8 cellular contexts compared by ENCODE assay signal in the genomic region with DNA sequence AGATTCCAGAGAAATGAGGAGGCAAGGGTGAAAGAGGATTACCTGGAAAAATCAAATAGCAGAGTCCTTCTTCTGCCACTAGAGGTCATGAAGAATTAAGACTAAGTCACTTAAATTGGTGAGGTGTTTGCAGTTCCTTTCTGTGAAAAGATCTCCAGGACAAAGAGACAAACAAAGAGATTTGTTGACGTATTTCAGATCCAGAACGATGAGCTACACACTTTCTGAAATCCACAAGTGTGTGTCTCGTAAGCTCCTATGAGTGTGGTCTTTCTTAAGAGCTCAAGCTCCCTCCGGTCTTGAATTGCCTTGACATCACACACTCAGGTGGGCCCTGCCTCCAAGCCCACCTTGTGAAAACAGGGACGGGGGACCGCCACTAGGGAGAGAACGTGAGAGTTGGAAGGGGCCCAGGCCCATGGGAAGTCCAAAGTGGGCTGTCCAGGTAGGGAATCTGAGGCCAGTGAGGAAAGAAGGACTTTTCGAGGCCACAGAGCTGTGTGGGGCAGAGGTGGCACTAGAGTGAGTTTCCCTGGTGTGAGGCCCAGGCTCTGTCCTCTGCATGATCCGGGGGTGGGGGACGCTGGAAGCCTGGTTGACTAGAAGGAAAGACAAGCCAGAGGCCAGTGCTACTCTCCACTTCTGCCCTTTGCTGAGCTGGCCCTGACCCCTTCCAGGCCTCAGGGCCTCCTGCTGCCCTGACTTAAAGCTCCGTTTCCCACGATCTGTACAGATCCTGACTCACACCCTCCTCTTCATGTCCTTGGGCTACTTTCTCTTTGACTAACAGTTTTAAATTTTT.
DNase-seq lines count a peak whose midpoint lies in the region; ATAC-seq and TF ChIP-seq lines count a peak whose summit lies in the region.

No MANE protein-coding gene starts in this region.

- peaks cover 12% of the 10 kb centered on the region for H3K4me1 ChIP-seq in CD8-positive, alpha-beta T cell (ENCODE audit: insufficient read depth, low read length)
- peaks cover 4 to 30% (median 12%) of the 10 kb centered on the region in 9 donors for H3K4me1 ChIP-seq in heart right ventricle

- no peak overlapping the region for H3K4me3 ChIP-seq in CD8-positive, alpha-beta T cell (ENCODE audit: low read depth, low read length)
- no peak overlapping the region for H3K4me3 ChIP-seq in heart right ventricle

- CTCF ChIA-PET in CD8-positive, alpha-beta T cell (lab: Charles Lee): interaction anchor here (0.6 to 4.6 kb wide), 64 partner anchors 10 to 970 kb away, joined by 3 to 40 read pairs (median 4); no protein-coding TSS in a partner anchor

- no peak overlapping the region for H3K4me3 Mint-ChIP-seq in CD8-positive, alpha-beta T cell
- H3K4me3 Mint-ChIP-seq in activated naive CD8-positive, alpha-beta T cell treated with anti-CD3 and anti-CD28 coated beads for 36 hours: no peak overlapping the region

- WGBS in heart right ventricle, 2 donors: 53 to 60% methylated on average over 12 of the region's 12 CpGs

- H3K9me3 ChIP-seq in CD8-positive, alpha-beta T cell (ENCODE audit: low read length): no peaks in the 10 kb centered on the region
- no peaks in the 10 kb centered on the region for H3K9me3 ChIP-seq in heart right ventricle

- H3K36me3 Mint-ChIP-seq in CD8-positive, alpha-beta T cell: no peaks in the 10 kb centered on the region
- H3K36me3 Mint-ChIP-seq in activated naive CD8-positive, alpha-beta T cell treated with anti-CD3 and anti-CD28 coated beads for 36 hours: no peaks in the 10 kb centered on the region

- no peaks in the 10 kb centered on the region for H3K9me3 Mint-ChIP-seq in CD8-positive, alpha-beta T cell
- no peaks in the 10 kb centered on the region for H3K9me3 Mint-ChIP-seq in activated naive CD8-positive, alpha-beta T cell treated with anti-CD3 and anti-CD28 coated beads for 36 hours

- peak overlapping the region; percentile 85 for H3K27ac Mint-ChIP-seq in CD8-positive, alpha-beta T cell
- peak overlapping the region; percentile 80 for H3K27ac Mint-ChIP-seq in activated naive CD8-positive, alpha-beta T cell treated with anti-CD3 and anti-CD28 coated beads for 36 hours

- intact Hi-C loops in CD8-positive, alpha-beta T cell (cut with DNase I, micrococcal nuclease): loop anchor here (1.0 to 10.0 kb wide), 10 partner anchors 171 to 966 kb away; no protein-coding TSS in a partner anchor
- intact Hi-C loops in heart right ventricle (cut with DNase I) (loop anchor here (2.0 to 10.0 kb wide), 14 partner anchors 158 to 526 kb away; partner anchors contain the start of gene NCK2 (in 3 of the 10)), sciatic nerve (cut with DNase I) (loop anchor here (2.0 kb wide), 1 partner anchor 56 kb away; no protein-coding TSS in a partner anchor)

- no peaks in the 10 kb centered on the region for H3K27me3 ChIP-seq in CD8-positive, alpha-beta T cell (ENCODE audit: insufficient read depth, low read length)
- peaks cover 0 to 3% (median 0%) of the 10 kb centered on the region in 7 donors for H3K27me3 ChIP-seq in heart right ventricle

- no peaks in the 10 kb centered on the region for H3K36me3 ChIP-seq in CD8-positive, alpha-beta T cell (ENCODE audit: insufficient read depth, low read length)
- H3K36me3 ChIP-seq in heart right ventricle: no peaks in the 10 kb centered on the region

- TF ChIP-seq CTCF in CD8-positive, alpha-beta T cell (IDR thresholded peaks at IDR 0.05): peak; percentile 76
- peak; percentile 37 to 79 (median 65) for TF ChIP-seq CTCF in heart right ventricle (IDR thresholded peaks at IDR 0.05)

- H3K27me3 Mint-ChIP-seq in CD8-positive, alpha-beta T cell (ENCODE audit: low read depth): no peaks in the 10 kb centered on the region
- H3K27me3 Mint-ChIP-seq in activated naive CD8-positive, alpha-beta T cell treated with anti-CD3 and anti-CD28 coated beads for 36 hours: no peaks in the 10 kb centered on the region

- DNase-seq in CD8-positive, alpha-beta T cell: peak in 1 of 7 experiments; percentile 56
- DNase-seq in NCI-H226 (peak; percentile 57), heart right ventricle (peak in 1 of 2 donors; percentile 47), sciatic nerve (ENCODE audit: low spot score) (no peak)
- no peak for DNase-seq in activated naive CD8-positive, alpha-beta T cell treated with anti-CD3 and anti-CD28 coated beads for 36 hours

- ATAC-seq in CD8-positive, alpha-beta T cell: peak; percentile 71
- ATAC-seq in GM19351 (IDR thresholded peaks at IDR 0.05; ENCODE audit: unreplicated experiment) (peak; percentile 49), heart right ventricle (peak; percentile 39 to 77 (median 62)), sciatic nerve (peak; percentile 62), HG03095 (IDR thresholded peaks at IDR 0.05; ENCODE audit: unreplicated experiment) (no peak), HG02885 (IDR thresholded peaks at IDR 0.05; ENCODE audit: poor library complexity, unreplicated experiment) (no peak)

- H3K27ac ChIP-seq in CD8-positive, alpha-beta T cell (ENCODE audit: low read depth, low read length): no peak overlapping the region
- H3K27ac ChIP-seq in heart right ventricle: peak overlapping the region in 7 of 10 donors; percentile 4 to 54 (median 43)

- POLR2A ChIA-PET in CD8-positive, alpha-beta T cell (lab: Charles Lee): interaction anchor here (0.7 to 1.0 kb wide), 6 partner anchors 9 to 221 kb away, joined by 3 to 5 read pairs (median 4); no protein-coding TSS in a partner anchor

- peaks cover 37% of the 10 kb centered on the region for H3K4me1 Mint-ChIP-seq in CD8-positive, alpha-beta T cell (ENCODE audit: low read depth)
- peaks cover 16% of the 10 kb centered on the region for H3K4me1 Mint-ChIP-seq in activated naive CD8-positive, alpha-beta T cell treated with anti-CD3 and anti-CD28 coated beads for 36 hours

Comparison
In these comparisons a context has a peak if more than half of its experiments do, and no peak if none do; other contexts are left out.
1. ATAC-seq: peak in CD8-positive, alpha-beta T cell (single experiment), GM19351 (single experiment), heart right ventricle (8 of 8) and sciatic nerve (single experiment); none in HG03095 (single experiment) and HG02885 (single experiment).